Comparison of ENCODE assay signal across 8 cellular contexts in the genomic region with DNA sequence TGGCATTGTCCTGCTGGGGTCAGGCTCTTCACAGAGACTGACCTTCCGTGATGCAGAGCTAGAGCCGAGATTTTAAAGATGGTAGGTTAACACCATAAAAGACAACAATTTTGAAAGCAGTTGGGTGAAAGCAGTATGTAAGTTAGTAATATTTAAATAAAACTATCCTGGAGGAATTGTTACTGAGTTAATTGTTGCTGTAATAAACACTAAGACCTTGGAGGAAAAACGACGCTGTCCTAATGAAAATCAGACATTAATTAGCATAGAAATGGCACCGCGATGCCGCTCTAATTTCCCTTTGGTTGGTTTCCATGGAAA. TPM values are rescaled to one million over a fixed set of nuclear protein-coding genes. Genes with fewer than 3 reads are reported as not detected.
DNase-seq lines count a peak whose midpoint lies in the region; FAIRE-seq and TF ChIP-seq lines count a peak whose summit lies in the region.

No MANE protein-coding gene starts in this region.

- peak overlapping the region; percentile 76 for H3K4me3 ChIP-seq in WI38 (ENCODE audit: low read depth, low read length)
- peak overlapping the region; percentile 94 for H3K4me3 ChIP-seq in thymus (ENCODE audit: low read length)

- no peak for FAIRE-seq in HTR-8/SVneo (lab: Jason Lieb, UNC)

- H3K27ac ChIP-seq in layer of hippocampus (ENCODE audit: low read depth, low read length) (peak overlapping the region; percentile 27), thymus (ENCODE audit: low read depth) (peak overlapping the region; percentile 36)

- no peaks in the 10 kb centered on the region for H3K9me3 ChIP-seq in thymus (ENCODE audit: control insufficient read depth)

- no peaks in the 10 kb centered on the region for H3K36me3 ChIP-seq in thymus (ENCODE audit: control insufficient read depth, insufficient read depth)

- H3K27me3 ChIP-seq in layer of hippocampus (ENCODE audit: control insufficient read depth, insufficient read depth, low read length) (no peaks in the 10 kb centered on the region), thymus (ENCODE audit: control insufficient read depth, insufficient read depth) (no peaks in the 10 kb centered on the region)

- no peak for TF ChIP-seq CTCF in WI38 (IDR thresholded peaks at IDR 0.05; ENCODE audit: low read depth, low read length)

- peaks cover 6% of the 10 kb centered on the region for H3K4me1 ChIP-seq in thymus (ENCODE audit: control insufficient read depth, insufficient read depth, low read length)

- 27% methylated on average over 7 of the region's 7 CpGs for whole genome bisulfite sequencing in thymus

- DNase-seq in NCI-H1417 (lab: John Stamatoyannopoulos, UW) (peak in 2 of 3 experiments; percentile 62), NCI-H1417 treated with DMSO at 0.1 percent for 48 hours (lab: John Stamatoyannopoulos, UW) (no peak), retina (no peak), HTR-8/SVneo (ENCODE audit: insufficient read length, low spot score) (no peak)
- DNase-seq in activated CD8-positive, alpha-beta memory T cell treated with anti-CD3 and anti-CD28 coated beads for 24 hours: no peak

RNA-seq across cellular contexts. Expression of gene ANP32E, which starts 0.7 kb away (rescaled TPM):
- polyA plus RNA-seq in thymus: 44.5 TPM

RNA-seq across cellular contexts. Expression of gene CA14, which starts 21.0 kb away (rescaled TPM):
- polyA plus RNA-seq in thymus: 0.14 TPM

RNA-seq across cellular contexts. Expression of gene APH1A, which starts 32.2 kb away (rescaled TPM):
- 102 TPM for polyA plus RNA-seq in thymus

RNA-seq across cellular contexts. Expression of gene C1orf54, which starts 36.0 kb away (rescaled TPM):
- polyA plus RNA-seq in thymus: 65.6 TPM

RNA-seq across cellular contexts. Expression of gene CIART, which starts 45.8 kb away (rescaled TPM):
- 3.1 TPM for polyA plus RNA-seq in thymus

Comparison
In these comparisons a context has a peak if more than half of its experiments do, and no peak if none do; other contexts are left out.
1. DNase-seq: peak in NCI-H1417 (2 of 3); none in NCI-H1417 treated with DMSO at 0.1 percent for 48 hours (single experiment), activated CD8-positive, alpha-beta memory T cell treated with anti-CD3 and anti-CD28 coated beads for 24 hours (single experiment), retina (single experiment) and HTR-8/SVneo (single experiment).